ENCODE assay signal across 17 cellular contexts in genomic region chr5:867300-867699, GRCh38. TPM values are rescaled to one million over a fixed set of nuclear protein-coding genes. Genes with fewer than 3 reads are reported as not detected.
A peak's percentile ranks its signal among the peaks of the same experiment; 100 is the strongest.
DNase-seq lines count a peak whose midpoint lies in the region; ATAC-seq and TF ChIP-seq lines count a peak whose summit lies in the region.
"Had no signal": no experiment of that assay in that cellular context is flagged by ENCODE, and none has a peak within 500 bp of the region (broad histone marks: within the 10 kb centered on the region; RNA-seq: fewer than 3 reads in every experiment).

No MANE protein-coding gene starts in this region.

- H2AFZ ChIP-seq in GM23338 (no peak overlapping the region), Loucy (ENCODE audit: low read length) (no peak overlapping the region)

- peak in 1 of 2 experiments; percentile 11; a peak in 1 of 4 replicates for TF ChIP-seq CTCF in GM23338 (conservative IDR thresholded peaks at IDR 0.05; ENCODE audit: low read depth in 2 of 2)
- 0 out of 2 replicates have a peak, but pooled peaks have one; percentile 13 for TF ChIP-seq CTCF in Loucy (conservative IDR thresholded peaks at IDR 0.05; ENCODE audit: low read length)
- no peak for TF ChIP-seq CTCF in mucosa of descending colon (IDR thresholded peaks at IDR 0.05)

- peak; percentile 52 for ATAC-seq in GM23338
- peak; percentile 40 for ATAC-seq in mucosa of descending colon
- no peak for ATAC-seq in HG03280 (IDR thresholded peaks at IDR 0.05; ENCODE audit: unreplicated experiment)

- H3K9me2 ChIP-seq in GM23338 (ENCODE audit: insufficient read depth) (no peaks in the 10 kb centered on the region), Loucy (replicated peaks; ENCODE audit: low read depth, low read length) (no peaks in the 10 kb centered on the region)

- DNase-seq in GM23338 (ENCODE audit: low spot score) (peak; percentile 29), cerebellar nuclear complex (lab: John Stamatoyannopoulos, UW) (peak; percentile 18 to 62), mucosa of descending colon (peak in 2 of 3 donors; percentile 22 to 33), NCI-H2081 (lab: John Stamatoyannopoulos, UW) (no peak), SW 1271 (lab: John Stamatoyannopoulos, UW) (no peak)
- DNase-seq: CD4-positive, alpha-beta T cell; H7; KG1; NCI-H1105; NCI-H187 treated with DMSO at 0.1 percent for 48 hours; NCI-H2171; NCI-H446 treated with DMSO at 0.1 percent for 48 hours; NCI-H748 treated with DMSO at 0.1 percent for 48 hours; SHP77 had no signal

- H3K27ac Mint-ChIP-seq in GM23338: no peak overlapping the region
- H3K27ac Mint-ChIP-seq: B cell; CD4-positive, alpha-beta T cell had no signal

- no peaks in the 10 kb centered on the region for H3K27me3 ChIP-seq in GM23338 (ENCODE audit: insufficient read depth)
- H3K27me3 ChIP-seq in Loucy (ENCODE audit: insufficient read depth, low read length, poor library complexity, severe bottlenecking): no peaks in the 10 kb centered on the region

- H3K4me1 ChIP-seq in GM23338 (ENCODE audit: insufficient read depth) (no peaks in the 10 kb centered on the region), Loucy (ENCODE audit: insufficient read depth, low read length, poor library complexity, severe bottlenecking) (no peaks in the 10 kb centered on the region), mucosa of descending colon (ENCODE audit: low read depth) (no peaks in the 10 kb centered on the region)

- intact Hi-C loops in mucosa of descending colon (cut with DNase I, micrococcal nuclease): no loop called here

- H3K36me3 Mint-ChIP-seq in GM23338 (ENCODE audit: low read depth): peaks cover 82% of the 10 kb centered on the region

- 0 out of 2 replicates have a peak, but pooled peaks cover 4% of the 10 kb centered on the region for H3F3A ChIP-seq in GM23338 (replicated peaks; ENCODE audit: low read depth)
- H3F3A ChIP-seq in Loucy (ENCODE audit: low read depth): no peaks in the 10 kb centered on the region

- H3K79me2 ChIP-seq in GM23338 (replicated peaks; ENCODE audit: insufficient read depth) (no peaks in the 10 kb centered on the region), Loucy (ENCODE audit: insufficient read depth, low read length) (no peaks in the 10 kb centered on the region)

- H3K9me3 ChIP-seq in Loucy (ENCODE audit: insufficient read depth, low read depth, low read length) (no peaks in the 10 kb centered on the region), mucosa of descending colon (no peaks in the 10 kb centered on the region)

- no peak overlapping the region for H3K9ac ChIP-seq in Loucy (ENCODE audit: low read depth, low read length, poor library complexity, severe bottlenecking)

- H3K4me1 Mint-ChIP-seq in GM23338: peaks cover 5% of the 10 kb centered on the region; the same call in 2 of the 3 replicates
- H3K4me1 Mint-ChIP-seq: B cell had no signal

- H4K20me1 ChIP-seq in GM23338 (replicated peaks; ENCODE audit: insufficient read depth) (peaks cover 20% of the 10 kb centered on the region), Loucy (ENCODE audit: insufficient read depth, low read length, poor library complexity, severe bottlenecking) (no peaks in the 10 kb centered on the region)

- H3K9me3 Mint-ChIP-seq in GM23338: no peaks in the 10 kb centered on the region
- H3K9me3 Mint-ChIP-seq: CD4-positive, alpha-beta T cell had no signal

- no peak overlapping the region for H3K27ac ChIP-seq in GM23338 (ENCODE audit: low read depth)

- H3K36me3 ChIP-seq in GM23338 (ENCODE audit: insufficient read depth) (peaks cover 39% of the 10 kb centered on the region), Loucy (ENCODE audit: insufficient read depth, low read length) (peaks cover 85% of the 10 kb centered on the region; the same call in 1 of the 2 replicates), mucosa of descending colon (ENCODE audit: low read depth) (peaks cover 8% of the 10 kb centered on the region)

- no peak overlapping the region for H3K4me3 Mint-ChIP-seq in GM23338
- H3K4me3 Mint-ChIP-seq: B cell; CD4-positive, alpha-beta T cell had no signal

- H3K4me3 ChIP-seq in GM23338: no peak overlapping the region
- H3K4me3 ChIP-seq in Loucy (ENCODE audit: low read length, poor library complexity, severe bottlenecking): no peak overlapping the region
- H3K4me3 ChIP-seq in mucosa of descending colon: no peak overlapping the region

- H3K4me2 ChIP-seq in GM23338 (no peak overlapping the region), Loucy (ENCODE audit: low read depth, low read length, poor library complexity, severe bottlenecking) (no peak overlapping the region)

- peaks cover 2% of the 10 kb centered on the region for H3K27me3 Mint-ChIP-seq in GM23338 (ENCODE audit: insufficient read depth, low read depth, poor library complexity)
- H3K27me3 Mint-ChIP-seq: B cell; CD4-positive, alpha-beta T cell had no signal

TF ChIP-seq in GM23338, 12 proteins besides CTCF, POLR2A, EP300 and RAD21:
- no peak for TF ChIP-seq REST (IDR thresholded peaks at IDR 0.05; ENCODE audit: unreplicated experiment)
- TF ChIP-seq NANOG (IDR thresholded peaks at IDR 0.05; ENCODE audit: borderline replicate concordance): no peak
TF ChIP-seq in GM23338: peak in this region for 0.

RNA-seq across cellular contexts. Expression of gene ZDHHC11, which starts 16.5 kb away (rescaled TPM):
- 21.8 and 29.1 TPM in 2 replicates for total RNA-seq in GM23338 (2014; rRNA removed; shearing (Covaris generic))
- 5.1 and 8.0 TPM in 2 replicates for polyA plus RNA-seq in GM23338 (2016; fragmentation: Nextera tagmentation; extraction: Ambion mirVana)
- total RNA-seq in mucosa of descending colon: 10 to 100 TPM in 1 of 3 donors, 1 to 10 TPM in 2; 4.6 to 11.1 (median 7.0) TPM

RNA-seq across cellular contexts. Expression of gene BRD9, which starts 25.3 kb away (rescaled TPM):
- total RNA-seq in GM23338 (2014; rRNA removed; shearing (Covaris generic)): 41.6 and 54.7 TPM in 2 replicates
- polyA plus RNA-seq in GM23338 (2016; fragmentation: Nextera tagmentation; extraction: Ambion mirVana): 29.8 and 32.9 TPM in 2 replicates
- total RNA-seq in mucosa of descending colon: 10 to 100 TPM; 30.8 to 46.5 (median 36.7) TPM

RNA-seq across cellular contexts. Expression of gene TRIP13, which starts 25.4 kb away (rescaled TPM):
- 44.4 and 44.8 TPM in 2 replicates for total RNA-seq in GM23338 (2014; rRNA removed; shearing (Covaris generic))
- polyA plus RNA-seq in GM23338 (2016; fragmentation: Nextera tagmentation; extraction: Ambion mirVana): 42.2 and 42.5 TPM in 2 replicates
- 1 to 10 TPM; 1.4 to 7.1 (median 2.1) TPM for total RNA-seq in mucosa of descending colon

Comparison
In these comparisons a context has a peak if more than half of its experiments do, and no peak if none do; other contexts are left out.
1. DNase-seq: peak in GM23338 (single experiment), cerebellar nuclear complex (2 of 2) and mucosa of descending colon (2 of 3); none in NCI-H2081 (0 of 2) and SW 1271 (0 of 2).